In genomic region chr16:73565263-73565662, GRCh38 we compare ENCODE assay signal across 3 cellular contexts.
A peak's percentile ranks its signal among the peaks of the same experiment; 100 is the strongest.
TF ChIP-seq lines count a peak whose summit lies in the region.

No MANE protein-coding gene starts in this region.

TF ChIP-seq in SK-N-SH, 30 proteins besides CTCF, POLR2A, EP300 and RAD21:
- TF ChIP-seq REST (IDR thresholded peaks at IDR 0.05; ENCODE audit: low read depth, low read length), result no peak
- TF ChIP-seq FOXJ3 (CRISPR knock-in tag; IDR thresholded peaks at IDR 0.05), result no peak
- TF ChIP-seq MEF2A (IDR thresholded peaks at IDR 0.05; ENCODE audit: borderline replicate concordance, low read depth), result no peak
- no peak for TF ChIP-seq GABPA (IDR thresholded peaks at IDR 0.05; ENCODE audit: low read depth)
- no peak for TF ChIP-seq SIN3A (IDR thresholded peaks at IDR 0.05; ENCODE audit: borderline replicate concordance, low read depth, low read length)
- no peak for TF ChIP-seq TAF1 (IDR thresholded peaks at IDR 0.05; ENCODE audit: borderline replicate concordance, low read depth, low read length)
- no peak for TF ChIP-seq POLR2AphosphoS5 (IDR thresholded peaks at IDR 0.05; ENCODE audit: low read depth, low read length)
- TF ChIP-seq FOXM1 (IDR thresholded peaks at IDR 0.05; ENCODE audit: low read depth), result no peak
- no peak for TF ChIP-seq RCOR1 (IDR thresholded peaks at IDR 0.05; ENCODE audit: low read length)
- TF ChIP-seq MXI1 (IDR thresholded peaks at IDR 0.05; ENCODE audit: low read depth, low read length), result no peak
- no peak for TF ChIP-seq YY1 (IDR thresholded peaks at IDR 0.05; ENCODE audit: low read depth)
- TF ChIP-seq NRF1 (IDR thresholded peaks at IDR 0.05; ENCODE audit: low read depth, low read length), result no peak
- no peak for TF ChIP-seq USF1 (IDR thresholded peaks at IDR 0.05; ENCODE audit: borderline replicate concordance, low read depth)
- TF ChIP-seq CHD2 (IDR thresholded peaks at IDR 0.05; ENCODE audit: low read length, partially characterized antibody), result no peak
- TF ChIP-seq JUND (IDR thresholded peaks at IDR 0.05), result no peak
- TF ChIP-seq TEAD4 (IDR thresholded peaks at IDR 0.05; ENCODE audit: borderline replicate concordance, insufficient read depth), result no peak
- no peak for TF ChIP-seq RFX5 (IDR thresholded peaks at IDR 0.05; ENCODE audit: low read length)
TF ChIP-seq in SK-N-SH: peak in this region for 0.

TF ChIP-seq in SK-N-SH treated with all-trans-retinoic acid at 6 μM for 48 hours, 23 proteins besides CTCF, POLR2A, EP300 and RAD21:
- TF ChIP-seq POU6F1 (CRISPR knock-in tag; IDR thresholded peaks at IDR 0.05; ENCODE audit: borderline replicate concordance, low read depth) (no peak), ESRRG (CRISPR knock-in tag; IDR thresholded peaks at IDR 0.05) (no peak)

TF ChIP-seq in K562, 482 proteins besides CTCF, POLR2A, EP300 and RAD21:
- TF ChIP-seq CLOCK (CRISPR knock-in tag; IDR thresholded peaks at IDR 0.05; ENCODE audit: borderline replicate concordance), result no peak
- no peak for TF ChIP-seq NR3C1 (CRISPR knock-in tag; IDR thresholded peaks at IDR 0.05)
- no peak for TF ChIP-seq L3MBTL2 (IDR thresholded peaks at IDR 0.05)
- 0 out of 2 replicates have a peak, but pooled peaks have one; percentile 28 for TF ChIP-seq SMC3 (conservative IDR thresholded peaks at IDR 0.05; ENCODE audit: insufficient read depth, low read depth, low read length)
